In the genomic region with DNA sequence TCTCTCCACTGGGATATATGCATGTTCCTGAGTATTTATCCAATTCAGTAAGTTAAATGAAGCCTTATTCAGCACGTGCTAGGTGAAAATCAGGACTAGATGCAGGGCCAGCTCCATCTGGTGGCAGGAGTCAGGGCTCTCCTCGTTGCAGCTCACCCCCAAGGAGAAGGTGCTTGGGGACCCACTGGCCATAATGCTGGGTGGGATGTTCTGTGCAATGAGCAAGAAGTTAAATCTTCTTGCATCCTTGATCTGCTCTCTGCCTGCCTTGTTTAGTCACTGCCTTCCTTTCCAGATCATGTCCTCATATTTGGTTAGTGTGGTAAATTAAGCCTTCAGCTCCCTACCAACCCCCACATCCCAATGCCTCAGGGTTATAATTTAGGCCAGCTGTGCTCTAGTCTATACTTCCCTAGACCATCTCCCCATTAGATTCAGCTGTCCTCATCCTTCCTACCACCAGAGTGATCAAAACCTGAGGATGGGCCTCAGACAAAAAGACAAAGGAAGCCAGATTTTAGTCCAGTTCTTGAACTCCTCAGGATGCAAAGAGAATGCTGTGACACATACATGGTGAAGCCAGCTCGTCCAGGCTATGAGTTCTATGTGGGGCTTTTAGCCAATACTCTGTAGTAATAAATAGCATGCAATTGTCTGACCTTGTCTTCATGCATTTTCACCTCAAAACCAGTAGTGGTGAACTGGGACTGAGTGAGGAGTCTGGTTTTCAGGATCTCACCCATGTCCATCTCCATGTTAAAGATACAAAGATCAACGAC, we compare ENCODE assay signal across 8 cellular contexts. TPM values are rescaled to one million over a fixed set of nuclear protein-coding genes. Genes with fewer than 3 reads are reported as not detected.
DNase-seq lines count a peak whose midpoint lies in the region; ATAC-seq and TF ChIP-seq lines count a peak whose summit lies in the region.

No MANE protein-coding gene starts in this region.

- H3K9ac ChIP-seq in mesenchymal stem cell (ENCODE audit: low read length): no peak overlapping the region

- no peak overlapping the region for H3K4ac ChIP-seq in mesenchymal stem cell (ENCODE audit: low read depth in 1 of 2, low read length in 2 of 2)

- H2AFZ ChIP-seq in mesenchymal stem cell (ENCODE audit: low read depth, low read length): no peak overlapping the region

- no peak overlapping the region for H2BK5ac ChIP-seq in mesenchymal stem cell (ENCODE audit: low read depth, low read length, poor library complexity, severe bottlenecking)

- H4K8ac ChIP-seq in mesenchymal stem cell (ENCODE audit: low read length): no peak overlapping the region

- no peak for ATAC-seq in HG02973 (IDR thresholded peaks at IDR 0.05; ENCODE audit: unreplicated experiment)

- no peak overlapping the region for H4K91ac ChIP-seq in mesenchymal stem cell (ENCODE audit: low read length)

- no peak overlapping the region for H3K14ac ChIP-seq in mesenchymal stem cell (ENCODE audit: low read length in 2 of 2)

- no peak overlapping the region for H3K23ac ChIP-seq in mesenchymal stem cell (ENCODE audit: low read length in 2 of 2)

- no peak overlapping the region for H2AK5ac ChIP-seq in mesenchymal stem cell (ENCODE audit: low read length, severe bottlenecking)

- H2BK12ac ChIP-seq in mesenchymal stem cell (ENCODE audit: low read length in 2 of 2): no peak overlapping the region

- in situ Hi-C loops in astrocyte of the spinal cord (cut with HindIII; ENCODE audit: low sequenced_read_pairs): no loop called here

- no peaks in the 10 kb centered on the region for H3K79me1 ChIP-seq in mesenchymal stem cell (replicated peaks; ENCODE audit: low read length, poor library complexity, severe bottlenecking)

- H3K4me3 ChIP-seq in MG63 (no peak overlapping the region), astrocyte of the spinal cord (ENCODE audit: low read depth, low read length) (no peak overlapping the region), mesenchymal stem cell (ENCODE audit: insufficient read depth in 1 of 2, low read depth in 1 of 2, low read length in 2 of 2) (no peak overlapping the region), coronary artery (no peak overlapping the region)
- H3K4me3 ChIP-seq in effector memory CD4-positive, alpha-beta T cell (ENCODE audit: insufficient read depth, low read depth, low read length, poor library complexity, severe bottlenecking): no peak overlapping the region

- WGBS in mesenchymal stem cell: 41% methylated on average over 3 of the region's 4 CpGs

- H3K36me3 ChIP-seq in MG63 (no peaks in the 10 kb centered on the region), mesenchymal stem cell (ENCODE audit: control insufficient read depth in 1 of 2, insufficient read depth in 2 of 2, low read depth in 1 of 2, low read length in 2 of 2) (no peaks in the 10 kb centered on the region)
- no peaks in the 10 kb centered on the region for H3K36me3 ChIP-seq in effector memory CD4-positive, alpha-beta T cell (ENCODE audit: control insufficient read depth, insufficient read depth, low read length)

- H3K18ac ChIP-seq in mesenchymal stem cell (ENCODE audit: low read depth in 1 of 2, low read length in 2 of 2): no peak overlapping the region

- TF ChIP-seq CTCF in astrocyte of the spinal cord (IDR thresholded peaks at IDR 0.05; ENCODE audit: low read depth, low read length) (peak; percentile 74), coronary artery (IDR thresholded peaks at IDR 0.05) (no peak)

- H2BK15ac ChIP-seq in mesenchymal stem cell (ENCODE audit: low read depth, poor library complexity, severe bottlenecking): no peak overlapping the region

- H3K9me3 ChIP-seq in MG63 (peaks cover 5% of the 10 kb centered on the region), mesenchymal stem cell (ENCODE audit: control insufficient read depth, low read length) (no peaks in the 10 kb centered on the region)
- H3K9me3 ChIP-seq in effector memory CD4-positive, alpha-beta T cell (ENCODE audit: control insufficient read depth, low read length): no peaks in the 10 kb centered on the region

- no peaks in the 10 kb centered on the region for H3K4me1 ChIP-seq in mesenchymal stem cell (ENCODE audit: control insufficient read depth, insufficient read depth, low read depth, low read length)
- H3K4me1 ChIP-seq in effector memory CD4-positive, alpha-beta T cell (ENCODE audit: control insufficient read depth, insufficient read depth, low read length, poor library complexity, severe bottlenecking): no peaks in the 10 kb centered on the region

- H3K27ac ChIP-seq in mesenchymal stem cell (ENCODE audit: low read length, poor library complexity, severe bottlenecking) (no peak overlapping the region), coronary artery (no peak overlapping the region)
- no peak overlapping the region for H3K27ac ChIP-seq in effector memory CD4-positive, alpha-beta T cell (ENCODE audit: insufficient read depth, low read length, poor library complexity, severe bottlenecking)

- DNase-seq in DMS 273 treated with DMSO at 0.1 percent for 48 hours (lab: John Stamatoyannopoulos, UW) (peak; percentile 42), MG63 (peak; percentile 25), astrocyte of the spinal cord (ENCODE audit: low read depth, low spot score) (peak; percentile 48), mesenchymal stem cell (peak; percentile 31), coronary artery (ENCODE audit: low spot score) (no peak)
- no peak for DNase-seq in effector memory CD4-positive, alpha-beta T cell
- no peak for DNase-seq in activated effector memory CD4-positive, alpha-beta T cell treated with Interleukin-2 at 50 U/mL for 16 hours

- no peak overlapping the region for H3K4me2 ChIP-seq in mesenchymal stem cell (ENCODE audit: low read length, poor library complexity, severe bottlenecking)

- no peak overlapping the region for H2BK120ac ChIP-seq in mesenchymal stem cell (ENCODE audit: low read depth, low read length)

- H3K27me3 ChIP-seq in MG63 (no peaks in the 10 kb centered on the region), mesenchymal stem cell (ENCODE audit: control insufficient read depth in 1 of 2, insufficient read depth in 1 of 2, low read length in 2 of 2) (peaks cover 0 to 5% of the 10 kb centered on the region in 2 experiments)
- no peaks in the 10 kb centered on the region for H3K27me3 ChIP-seq in effector memory CD4-positive, alpha-beta T cell (replicated peaks; ENCODE audit: control insufficient read depth, insufficient read depth, low read length, poor library complexity, severe bottlenecking)

RNA-seq across cellular contexts. Expression of a gene that starts 55.9 kb away (rescaled TPM):
- total RNA-seq in MG63 (2014; rRNA removed; shearing (Covaris generic); ENCODE audit: low replicate concordance): 0.72 and 3.5 TPM in 2 replicates
- 1.3 TPM for polyA plus RNA-seq in mesenchymal stem cell (2013, experiment 1 of 2)
- 1.8 TPM for polyA plus RNA-seq in mesenchymal stem cell (2013, experiment 2 of 2)

Comparison
In these comparisons a context has a peak if more than half of its experiments do, and no peak if none do; other contexts are left out.
1. DNase-seq: peak in DMS 273 treated with DMSO at 0.1 percent for 48 hours (single experiment), MG63 (single experiment), astrocyte of the spinal cord (single experiment) and mesenchymal stem cell (single experiment); none in coronary artery (single experiment), effector memory CD4-positive, alpha-beta T cell (0 of 3) and activated effector memory CD4-positive, alpha-beta T cell treated with Interleukin-2 at 50 U/mL for 16 hours (single experiment).